8 cellular contexts compared by ENCODE assay signal in the genomic region with DNA sequence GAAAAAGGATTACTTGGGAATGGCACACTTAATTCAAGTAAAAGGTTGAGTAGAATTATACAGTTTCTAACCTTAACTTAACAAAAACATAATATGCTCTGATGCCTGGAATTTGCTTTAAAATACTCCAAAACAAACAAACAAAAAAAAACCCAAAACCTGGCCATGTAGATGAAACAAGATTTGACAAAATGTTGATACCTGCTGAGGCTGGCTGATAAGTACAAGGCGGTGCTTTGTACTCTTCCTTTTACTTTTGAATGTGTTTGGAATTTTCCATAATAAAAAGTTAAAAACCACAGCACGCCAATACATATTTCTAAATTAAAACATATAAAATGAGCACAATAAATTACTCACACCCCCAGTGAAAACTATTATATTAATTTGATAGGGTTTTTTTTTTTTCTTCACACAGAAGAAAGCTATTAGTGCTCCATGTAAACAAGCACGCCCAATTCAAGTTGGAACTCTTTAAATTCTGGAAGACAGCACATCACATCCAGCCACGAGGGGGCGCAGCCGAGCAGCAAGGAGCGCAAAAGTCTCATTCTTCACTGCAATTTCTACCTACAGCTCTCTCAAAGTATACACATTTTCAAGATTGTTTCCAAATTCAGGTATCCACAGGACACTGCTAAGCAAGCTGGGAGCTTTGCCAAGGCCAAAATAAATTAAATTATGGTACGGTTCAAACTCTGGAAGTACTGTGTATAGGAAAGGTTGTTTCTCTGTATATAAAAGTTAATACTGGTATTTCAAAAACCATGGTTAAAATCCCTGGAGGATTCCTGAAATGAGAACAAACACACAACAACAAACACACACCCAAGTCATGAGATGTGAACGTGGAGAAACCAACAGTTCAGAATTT. TPM values are rescaled to one million over a fixed set of nuclear protein-coding genes. Genes with fewer than 3 reads are reported as not detected.
DNase-seq lines count a peak whose midpoint lies in the region; ATAC-seq and TF ChIP-seq lines count a peak whose summit lies in the region.

No MANE protein-coding gene starts in this region.

- H3K36me3 ChIP-seq in SJCRH30 (no peaks in the 10 kb centered on the region), upper lobe of right lung (no peaks in the 10 kb centered on the region)

- H3K27ac ChIP-seq in SJCRH30, result no peak overlapping the region
- peak overlapping the region; percentile 88 for H3K27ac ChIP-seq in upper lobe of right lung

- ATAC-seq in upper lobe of right lung (peak; percentile 72), HG03439 (IDR thresholded peaks at IDR 0.05; ENCODE audit: unreplicated experiment) (no peak)

- H3K27me3 ChIP-seq in SJCRH30, result no peaks in the 10 kb centered on the region
- H3K27me3 ChIP-seq in upper lobe of right lung, result no peaks in the 10 kb centered on the region

- TF ChIP-seq CTCF in upper lobe of right lung (IDR thresholded peaks at IDR 0.05), result peak; percentile 97

- DNase-seq in DMS 273 (lab: John Stamatoyannopoulos, UW; ENCODE audit: unreplicated experiment), result peak; percentile 89
- DNase-seq in M059J (ENCODE audit: low read depth), result peak; percentile 66
- DNase-seq in SJCRH30, result peak; percentile 74 to 92
- peak; percentile 88 for DNase-seq in activated gamma-delta T cell treated with Interleukin-2 at 50 U/mL for 16 hours
- DNase-seq in glomerular endothelial cell (ENCODE audit: extremely low read depth, low read depth, low spot score), result peak; percentile 61
- peak; percentile 87 for DNase-seq in pons (ENCODE audit: low spot score)
- DNase-seq in upper lobe of right lung, result peak; percentile 92

- H3K4me1 ChIP-seq in SJCRH30 (peaks cover 43% of the 10 kb centered on the region), upper lobe of right lung (peaks cover 50% of the 10 kb centered on the region)

- H3K4me3 ChIP-seq in SJCRH30 (no peak overlapping the region), upper lobe of right lung (no peak overlapping the region)

- H3K9me3 ChIP-seq in SJCRH30 (replicated peaks), result no peaks in the 10 kb centered on the region
- no peaks in the 10 kb centered on the region for H3K9me3 ChIP-seq in upper lobe of right lung

- intact Hi-C loops in upper lobe of right lung (cut with DNase I), result loop anchor here (10.0 kb wide), 2 partner anchors 61 to 219 kb away; no protein-coding TSS in a partner anchor

RNA-seq across cellular contexts. Expression of a gene that starts 7.5 kb away (rescaled TPM):
- total RNA-seq in M059J (2014; rRNA removed; shearing (Covaris generic)), result 10.0 and 16.9 TPM in 2 replicates
- 30.9 and 34.7 TPM in 2 replicates for total RNA-seq in SJCRH30 (2014; rRNA removed; shearing (Covaris generic))
- total RNA-seq in glomerular endothelial cell (11.9 and 15.6 TPM in 2 replicates), upper lobe of right lung (20.7 TPM)
